8 cellular contexts compared by ENCODE assay signal in the genomic region with DNA sequence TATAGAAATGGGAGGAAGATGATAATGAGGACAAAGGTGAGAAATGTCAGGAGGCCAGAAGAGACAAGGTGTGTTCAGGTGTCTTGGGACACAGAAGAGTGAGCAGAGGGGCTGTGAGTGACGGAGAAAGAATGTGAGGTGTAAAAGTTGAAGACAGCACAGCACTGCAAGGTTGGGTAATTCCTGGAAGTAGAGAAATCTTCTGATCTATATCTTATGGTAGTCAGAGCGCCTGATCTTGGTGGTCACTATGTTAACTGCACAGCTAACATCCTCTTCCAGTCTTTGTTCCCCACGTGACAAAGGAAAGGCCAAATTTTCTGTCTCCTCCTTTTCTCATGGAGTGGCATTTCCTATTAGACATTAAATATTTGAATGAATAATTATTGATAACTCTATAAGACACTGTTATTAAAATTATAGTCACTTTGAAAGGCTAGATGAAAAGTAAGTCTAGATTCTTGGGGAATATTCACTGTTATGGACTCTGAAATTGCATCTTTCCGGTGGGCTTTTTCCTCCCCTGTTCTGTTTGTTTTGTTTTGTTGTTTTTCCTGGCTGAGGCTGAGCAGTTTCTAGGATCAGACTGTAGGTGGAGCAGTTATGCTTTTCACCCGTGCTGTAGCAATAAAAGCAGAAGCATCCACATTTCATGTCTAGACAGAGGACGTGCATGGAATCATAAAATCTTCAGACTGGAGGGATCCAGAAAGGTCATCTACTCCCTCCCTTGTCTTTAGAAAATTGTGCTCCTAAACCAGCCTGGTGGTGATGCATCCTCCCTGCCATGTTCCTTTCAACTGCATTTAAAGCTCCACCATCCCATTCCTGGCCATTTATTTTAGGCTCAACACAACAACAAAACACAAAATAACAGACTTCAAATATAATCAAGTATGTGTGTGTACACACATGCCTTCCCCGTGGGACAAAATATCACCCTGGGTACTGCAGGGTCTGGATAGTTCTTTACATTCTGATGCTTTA. TPM values are rescaled to one million over a fixed set of nuclear protein-coding genes. Genes with fewer than 3 reads are reported as not detected.
DNase-seq lines count a peak whose midpoint lies in the region; ATAC-seq, FAIRE-seq and TF ChIP-seq lines count a peak whose summit lies in the region.

No MANE protein-coding gene starts in this region.

- CTCF ChIA-PET in HepG2 (lab: Yijun Ruan, JAX; ENCODE audit: low intra/inter-chr PET ratio, low total read pairs): interaction anchor here (2.3 kb wide), 1 partner anchor 272 kb away, joined by 27 read pairs; no protein-coding TSS in a partner anchor

- H3K36me3 ChIP-seq in Peyer's patch (no peaks in the 10 kb centered on the region), HepG2 (replicated peaks in 1 of 2; ENCODE audit: control insufficient read depth in 1 of 2, insufficient read depth in 2 of 2, low read length in 2 of 2) (no peaks in the 10 kb centered on the region), tibial nerve (no peaks in the 10 kb centered on the region)

- H3K27me3 ChIP-seq in Peyer's patch (no peaks in the 10 kb centered on the region), HepG2 (ENCODE audit: control insufficient read depth in 1 of 2, insufficient read depth in 2 of 2, low read length in 2 of 2) (no peaks in the 10 kb centered on the region; a peak in 1 of 5 replicates), tibial nerve (no peaks in the 10 kb centered on the region)

- TF ChIP-seq CTCF in 22Rv1 (IDR thresholded peaks at IDR 0.05) (peak; percentile 83), Peyer's patch (IDR thresholded peaks at IDR 0.05) (peak; percentile 32 to 91 (median 81)), choroid plexus epithelial cell (conservative IDR thresholded peaks at IDR 0.05; ENCODE audit: low read depth, low read length) (peak; percentile 91), HepG2 (CRISPR knock-in tag; IDR thresholded peaks at IDR 0.05) (peak; percentile 72), tibial nerve (IDR thresholded peaks at IDR 0.05) (peak; percentile 58 to 75 (median 65))

- in situ Hi-C loops in HepG2 (cut with HindIII; ENCODE audit: extremely low pct_ligation_motif_present, low pct_unique_long_range_greater_than_20kb): loop anchor here (5.0 kb wide), 1 partner anchor 273 kb away; no protein-coding TSS in a partner anchor

- BruUV-seq in HepG2 (replicated peaks; lab: Mats Ljungman, UMichigan): no TSS peak

- H4K20me1 ChIP-seq in HepG2 (ENCODE audit: insufficient read depth, low read length): no peaks in the 10 kb centered on the region

- peak; percentile 66 for FAIRE-seq in HepG2 (lab: Jason Lieb, UNC)

- TF ChIP-seq RAD21 in HepG2 (CRISPR knock-in tag; IDR thresholded peaks at IDR 0.05): peak; percentile 28; the same call in 1 of the 2 replicates

- H2AFZ ChIP-seq in HepG2 (ENCODE audit: low read length): no peak overlapping the region

- POLR2A ChIA-PET in HepG2 (lab: Yijun Ruan, JAX): no interaction called here

- H3K9ac ChIP-seq in HepG2 (ENCODE audit: insufficient read depth, low read depth, low read length): no peak overlapping the region

- TF ChIP-seq EP300 in HepG2 (IDR thresholded peaks at IDR 0.05; ENCODE audit: low read depth in 2 of 2, low read length in 2 of 2) (no peak), HepG2 (CRISPR knock-in tag; IDR thresholded peaks at IDR 0.05; ENCODE audit: borderline replicate concordance) (no peak), tibial nerve (IDR thresholded peaks at IDR 0.05) (no peak)

- ATAC-seq in HepG2 (peak; percentile 80), GM18861 (IDR thresholded peaks at IDR 0.05; ENCODE audit: unreplicated experiment) (no peak)

- H3K4me2 ChIP-seq in HepG2 (ENCODE audit: low read depth, low read length): no peak overlapping the region

- H3K4me3 ChIP-seq in Peyer's patch (no peak overlapping the region), choroid plexus epithelial cell (ENCODE audit: low read depth, low read length) (no peak overlapping the region), HepG2 (replicated peaks in 1 of 3; ENCODE audit: insufficient read depth in 1 of 3, low read depth in 2 of 3, low read length in 3 of 3) (no peak overlapping the region), tibial nerve (no peak overlapping the region)

- peak; percentile 55 for DNase-seq in EH (ENCODE audit: low read depth)
- peak; percentile 67 for DNase-seq in HT-29 (ENCODE audit: low spot score)
- peak in 2 of 3 donors; percentile 22 to 54 for DNase-seq in Peyer's patch
- DNase-seq in choroid plexus epithelial cell (ENCODE audit: low read depth): peak; percentile 77
- peak; percentile 30 for DNase-seq in HepG2 (ENCODE audit: low spot score)
- DNase-seq in tibial nerve (ENCODE audit: low spot score in 2 of 2): peak in 1 of 2 donors; percentile 32

- H3K27ac ChIP-seq in 22Rv1 (no peak overlapping the region), Peyer's patch (no peak overlapping the region), HepG2 (ENCODE audit: extremely low read length, insufficient read depth, low read length) (no peak overlapping the region), tibial nerve (no peak overlapping the region)

- H3K4me1 ChIP-seq in Peyer's patch (no peaks in the 10 kb centered on the region), HepG2 (ENCODE audit: insufficient read depth, low read length) (no peaks in the 10 kb centered on the region), tibial nerve (no peaks in the 10 kb centered on the region)

- intact Hi-C loops in HepG2 (cut with micrococcal nuclease; ENCODE audit: unreplicated experiment): loop anchor here (1.0 kb wide), 1 partner anchor 272 kb away; no protein-coding TSS in a partner anchor

- TF ChIP-seq POLR2A in Peyer's patch (IDR thresholded peaks at IDR 0.05): no peak
- no peak for TF ChIP-seq POLR2A in HepG2 (IDR thresholded peaks at IDR 0.05; ENCODE audit: insufficient read depth in 1 of 2, low read depth in 2 of 2, low read length in 2 of 2)
- no peak for TF ChIP-seq POLR2A in tibial nerve (IDR thresholded peaks at IDR 0.05)

- no peaks in the 10 kb centered on the region for H3K9me3 ChIP-seq in Peyer's patch
- no peaks in the 10 kb centered on the region for H3K9me3 ChIP-seq in HepG2 (ENCODE audit: low read length)
- H3K9me3 ChIP-seq in tibial nerve: no peaks in the 10 kb centered on the region

- no peaks in the 10 kb centered on the region for H3K79me2 ChIP-seq in HepG2 (ENCODE audit: insufficient read depth, low read length)

- 14% methylated on average over 7 of the region's 7 CpGs for WGBS in HepG2 (ENCODE audit: low lambda C conversion rate)
- 29 to 30% methylated on average over 7 of the region's 7 CpGs for WGBS in tibial nerve, 2 donors

TF ChIP-seq in HepG2, 621 proteins besides CTCF, POLR2A, EP300 and RAD21 (continues in another document):
- TF ChIP-seq STAG1 (CRISPR knock-in tag; IDR thresholded peaks at IDR 0.05) (peak; percentile 71), SMC3 (IDR thresholded peaks at IDR 0.05; ENCODE audit: low read length) (peak; percentile 72)
- TF ChIP-seq, protein P1, sequence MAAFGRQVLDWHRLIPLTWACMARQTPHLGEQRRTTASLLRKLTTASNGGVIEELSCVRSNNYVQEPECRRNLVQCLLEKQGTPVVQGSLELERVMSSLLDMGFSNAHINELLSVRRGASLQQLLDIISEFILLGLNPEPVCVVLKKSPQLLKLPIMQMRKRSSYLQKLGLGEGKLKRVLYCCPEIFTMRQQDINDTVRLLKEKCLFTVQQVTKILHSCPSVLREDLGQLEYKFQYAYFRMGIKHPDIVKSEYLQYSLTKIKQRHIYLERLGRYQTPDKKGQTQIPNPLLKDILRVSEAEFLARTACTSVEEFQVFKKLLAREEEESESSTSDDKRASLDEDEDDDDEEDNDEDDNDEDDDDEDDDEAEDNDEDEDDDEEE (CRISPR knock-in tag; IDR thresholded peaks at IDR 0.05): no peak

RNA-seq across cellular contexts. Expression of a gene that starts 26.6 kb away (rescaled TPM):
- total RNA-seq in HT-29 (2014; rRNA removed; shearing (Covaris generic)): 26.3 and 30.0 TPM in 2 replicates
- total RNA-seq in Peyer's patch (10 to 100 TPM; 25.6 to 63.6 (median 37.7) TPM), HepG2 (2016; rRNA removed; fragmentation: Illumina TruSeq; extraction: Trizol) (48.6 and 84.4 TPM in 2 replicates), tibial nerve (10 to 100 TPM; 23.1 to 49.6 (median 36.0) TPM)
- total RNA-seq in HepG2 (2016; cell fraction: cytosol; rRNA removed; fragmentation: Illumina TruSeq; extraction: Trizol; ENCODE audit: low read depth): 9.4 and 11.7 TPM in 2 replicates
- 49.0 and 80.4 TPM in 2 replicates for total RNA-seq in HepG2 (2016; cell fraction: insoluble cytoplasmic fraction; rRNA removed; fragmentation: Illumina TruSeq; extraction: Trizol)
- 18.2 and 23.9 TPM in 2 replicates for total RNA-seq in HepG2 (2016; cell fraction: membrane; rRNA removed; fragmentation: Illumina TruSeq; extraction: Trizol)
- total RNA-seq in HepG2 (2016; cell fraction: nucleus; rRNA removed; fragmentation: Illumina TruSeq; extraction: Trizol): 88.0 and 105 TPM in 2 replicates
- 155 and 186 TPM in 2 replicates for polyA plus RNA-seq in HepG2 (2011; rRNA removed)
- 29.9 and 67.8 TPM in 2 replicates for polyA plus RNA-seq in HepG2 (2011; cell fraction: cytosol; rRNA removed)
- 12.9 and 36.4 TPM in 2 replicates for polyA plus RNA-seq in HepG2 (2011; cell fraction: nucleus; rRNA removed)
- polyA plus RNA-seq in HepG2 (2012): 147 and 186 TPM in 2 replicates
- polyA plus RNA-seq in HepG2 (2016; cell fraction: cytosol; fragmentation: Illumina TruSeq; extraction: Trizol; ENCODE audit: low read depth): 8.7 and 9.0 TPM in 2 replicates
- 58.1 and 58.6 TPM in 2 replicates for polyA plus RNA-seq in HepG2 (2016; cell fraction: insoluble cytoplasmic fraction; fragmentation: Illumina TruSeq; extraction: Trizol; ENCODE audit: low read depth)
- 16.3 and 18.5 TPM in 2 replicates for polyA plus RNA-seq in HepG2 (2016; cell fraction: membrane; fragmentation: Illumina TruSeq; extraction: Trizol; ENCODE audit: low read depth)
- polyA plus RNA-seq in HepG2 (2016; cell fraction: nucleus; fragmentation: Illumina TruSeq; extraction: Trizol; ENCODE audit: insufficient read depth, low read depth): 135 and 141 TPM in 2 replicates
- polyA minus RNA-seq in HepG2 (2011; rRNA and poly(A)+ RNA removed; ENCODE audit: low replicate concordance): 28.6 and 108 TPM in 2 replicates
- 100 and 145 TPM in 2 replicates for polyA minus RNA-seq in HepG2 (2011; cell fraction: cytosol; rRNA and poly(A)+ RNA removed)
- polyA minus RNA-seq in HepG2 (2011; cell fraction: nucleus; rRNA and poly(A)+ RNA removed): 50.2 and 78.9 TPM in 2 replicates
